ENCODE assay signal across 8 cellular contexts in genomic region chr17:61863801-61864126, GRCh38. TPM values are rescaled to one million over a fixed set of nuclear protein-coding genes. Genes with fewer than 3 reads are reported as not detected.
DNase-seq lines count a peak whose midpoint lies in the region; ATAC-seq, FAIRE-seq and TF ChIP-seq lines count a peak whose summit lies in the region.

No MANE protein-coding gene starts in this region.

- FAIRE-seq in GM12878 (lab: Jason Lieb, UNC) (no peak), RCC 7860 (lab: Jason Lieb, UNC) (no peak)

- H3K36me3 ChIP-seq in GM12878 (ENCODE audit: control insufficient read depth in 2 of 2, insufficient read depth in 2 of 2, low read length in 1 of 2): peaks cover 0 to 5% of the 10 kb centered on the region in 2 experiments; a peak in 2 of 4 replicates
- H3K36me3 ChIP-seq in right lobe of liver: peaks cover 0 to 13% (median 0%) of the 10 kb centered on the region in 4 donors
- H3K36me3 ChIP-seq in transverse colon: peaks cover 0 to 10% (median 4%) of the 10 kb centered on the region in 4 donors

- 8% methylated on average over 8 of the region's 8 CpGs for WGBS in GM12878 (ENCODE audit: insufficient coverage, insufficient replicate concordance, low lambda C conversion rate, missing lambda C conversion rate)
- WGBS in right lobe of liver (ENCODE audit: insufficient coverage, low coverage, low lambda C conversion rate, missing lambda C conversion rate): 3% methylated on average over 8 of the region's 8 CpGs
- 4% methylated on average over 8 of the region's 8 CpGs; no CpG with 5 or more reads in 1 of the 2 donors for WGBS in transverse colon (ENCODE audit: low coverage in 1 of 2), 2 donors

- no peak for TF ChIP-seq POLR2A in GM12878 (IDR thresholded peaks at IDR 0.05; ENCODE audit: low read depth, low read length)
- TF ChIP-seq POLR2A in right lobe of liver (IDR thresholded peaks at IDR 0.05): peak; percentile 4
- no peak for TF ChIP-seq POLR2A in transverse colon (IDR thresholded peaks at IDR 0.05)

- BruUV-seq in GM12878 (replicated peaks; lab: Mats Ljungman, UMichigan): TSS peak; percentile 94

- CTCF ChIA-PET in GM12878 (lab: Yijun Ruan, JAX): interaction anchor here (0.6 to 4.9 kb wide), 8 partner anchors 11 to 590 kb away, joined by 3 to 52 read pairs (median 4); no protein-coding TSS in a partner anchor

- peak overlapping the region; percentile 99 for H2AFZ ChIP-seq in GM12878 (ENCODE audit: control insufficient read depth, low read depth, low read length)

- peaks cover 27% of the 10 kb centered on the region for H3K79me2 ChIP-seq in GM12878 (ENCODE audit: control insufficient read depth, insufficient read depth, low read length)

- in situ Hi-C loops in GM12878 (cut with MboI) (no loop called here), transverse colon (cut with MboI; ENCODE audit: low pct_ligation_motif_present in 1 of 4, low pct_unique_long_range_greater_than_20kb in 1 of 4, low sequenced_read_pairs in 3 of 4) (loop anchor here in 1 of 4 donors (10.0 kb wide), 1 partner anchor 201 kb away; the partner anchor contains the start of gene MED13)

- DNase-seq in activated CD4-positive, CD25-positive, alpha-beta regulatory T cell treated with anti-CD3 and anti-CD28 coated beads, Interleukin-2, amount 50 U/mL, for 72 hours: no peak
- DNase-seq in GM12878 (ENCODE audit: low read depth, low spot score) (no peak), right lobe of liver (no peak), transverse colon (no peak), RCC 7860 (ENCODE audit: low spot score) (no peak)

- H3K27ac ChIP-seq in GM12878 (ENCODE audit: control insufficient read depth, insufficient read depth) (peak overlapping the region; percentile 78), right lobe of liver (peak overlapping the region; percentile 58 to 90 (median 88)), transverse colon (peak overlapping the region; percentile 73 to 95 (median 89))

- TF ChIP-seq RAD21 in GM12878 (IDR thresholded peaks at IDR 0.05; ENCODE audit: insufficient read depth, low read depth, low read length): no peak

- POLR2A ChIA-PET in GM12878 (lab: Charles Lee): interaction anchor here (0.6 to 1.0 kb wide), 8 partner anchors 9 to 238 kb away, joined by 3 to 6 read pairs (median 4); no protein-coding TSS in a partner anchor

- H3K4me1 ChIP-seq in GM12878 (ENCODE audit: control insufficient read depth, insufficient read depth, low read length): peaks cover 3% of the 10 kb centered on the region; the same call in 1 of the 2 replicates
- peaks cover 0 to 12% (median 0%) of the 10 kb centered on the region in 4 donors for H3K4me1 ChIP-seq in right lobe of liver
- H3K4me1 ChIP-seq in transverse colon: peaks cover 0 to 22% (median 13%) of the 10 kb centered on the region in 4 donors

- SMC1A ChIA-PET in GM12878 (lab: Charles Lee; ENCODE audit: uncharacterized antibody, unreplicated experiment): interaction anchor here (0.6 to 6.0 kb wide), 12 partner anchors 9 to 1543 kb away, joined by 3 to 35 read pairs (median 3); no protein-coding TSS in a partner anchor

- H3K9ac ChIP-seq in GM12878 (ENCODE audit: control insufficient read depth, insufficient read depth, low read length): peak overlapping the region; percentile 96

- H3K9me3 ChIP-seq in GM12878 (replicated peaks; ENCODE audit: control insufficient read depth, insufficient read depth, low read length): no peaks in the 10 kb centered on the region
- no peaks in the 10 kb centered on the region for H3K9me3 ChIP-seq in right lobe of liver
- no peaks in the 10 kb centered on the region for H3K9me3 ChIP-seq in transverse colon

- H3K4me3 ChIP-seq in GM12878 (peak overlapping the region; percentile 98), right lobe of liver (peak overlapping the region; percentile 55 to 76 (median 67)), transverse colon (peak overlapping the region; percentile 34 to 94 (median 70))

- RAD21 ChIA-PET in GM12878 (lab: Charles Lee; ENCODE audit: unreplicated experiment): interaction anchor here (0.6 to 2.1 kb wide), 8 partner anchors 40 to 306 kb away, joined by 3 to 24 read pairs (median 4); no protein-coding TSS in a partner anchor

- intact Hi-C loops in GM12878 (cut with micrococcal nuclease; ENCODE audit: unreplicated experiment): loop anchor here (5.0 kb wide), 1 partner anchor 244 kb away; no protein-coding TSS in a partner anchor
- intact Hi-C loops in right lobe of liver (cut with DNase I): no loop called here
- intact Hi-C loops in transverse colon (cut with DNase I; ENCODE audit: low total_unique reads): no loop called here

- TF ChIP-seq CTCF in GM12878 (IDR thresholded peaks at IDR 0.05 in 2 of 3, conservative IDR thresholded peaks at IDR 0.05 in 1 of 3; ENCODE audit: control insufficient read depth in 2 of 3, extremely low read depth in 1 of 3, insufficient read depth in 1 of 3, low read depth in 3 of 3, low read length in 3 of 3) (no peak), right lobe of liver (IDR thresholded peaks at IDR 0.05) (no peak), transverse colon (IDR thresholded peaks at IDR 0.05) (no peak)

- H3K27me3 ChIP-seq in GM12878 (replicated peaks in 1 of 2; ENCODE audit: control insufficient read depth in 2 of 2, insufficient read depth in 2 of 2, low read length in 1 of 2) (no peaks in the 10 kb centered on the region), right lobe of liver (no peaks in the 10 kb centered on the region), transverse colon (no peaks in the 10 kb centered on the region)

- peak overlapping the region; percentile 78 for H3K4me2 ChIP-seq in GM12878 (ENCODE audit: control insufficient read depth, insufficient read depth)

- TF ChIP-seq EP300 in GM12878 (IDR thresholded peaks at IDR 0.05; ENCODE audit: borderline replicate concordance in 1 of 2, control insufficient read depth in 1 of 2, low read depth in 2 of 2, low read length in 2 of 2): no peak
- TF ChIP-seq EP300 in transverse colon (IDR thresholded peaks at IDR 0.05; ENCODE audit: low read depth): no peak

- no peaks in the 10 kb centered on the region for H4K20me1 ChIP-seq in GM12878 (ENCODE audit: control insufficient read depth, insufficient read depth)

- ATAC-seq in activated CD4-positive, CD25-positive, alpha-beta regulatory T cell treated with anti-CD3 and anti-CD28 coated beads, Interleukin-2, amount 50 U/mL, for 24 hours: peak; percentile 2 to 6
- peak; percentile 20 for ATAC-seq in HG03354 (IDR thresholded peaks at IDR 0.05; ENCODE audit: poor library complexity, severe bottlenecking, unreplicated experiment)
- ATAC-seq in GM12878: peak; percentile 11
- ATAC-seq in right lobe of liver: no peak
- no peak for ATAC-seq in HG03565 (IDR thresholded peaks at IDR 0.05; ENCODE audit: unreplicated experiment)

TF ChIP-seq in GM12878, 131 proteins besides CTCF, POLR2A, EP300 and RAD21 (continues in another document):
- 0 out of 2 replicates have a peak, but pooled peaks have one; percentile 4 for TF ChIP-seq ZBTB40 (IDR thresholded peaks at IDR 0.05; ENCODE audit: borderline replicate concordance)

RNA-seq across cellular contexts. Expression of gene BRIP1, which starts 0.4 kb away (rescaled TPM):
- total RNA-seq in GM12878 (2013; cell fraction: nucleolus; rRNA removed): 65.4 and 73.6 TPM in 2 replicates
- total RNA-seq in GM12878 (2014; rRNA removed) (20.0 and 23.1 TPM in 2 replicates), GM12878 (2014; rRNA removed; fragmentation: Illumina TruSeq; extraction: Trizol) (24.2 and 25.6 TPM in 2 replicates), GM12878 (2021) (14.5 and 15.0 TPM in 2 replicates), right lobe of liver (1 to 10 TPM; 1.0 to 1.6 (median 1.1) TPM), transverse colon (1 to 10 TPM in 3 of 4 donors, under 1 TPM in 1; 0.80 to 1.9 (median 1.2) TPM)
- 2.6 TPM for polyA plus RNA-seq in GM12878 (2011; ENCODE audit: low read depth)
- polyA plus RNA-seq in GM12878 (2011; rRNA removed) (12.3 and 20.7 TPM in 2 replicates), GM12878 (2014; fragmentation: Illumina TruSeq; extraction: Trizol) (18.6 and 22.4 TPM in 2 replicates), GM12878 (2014; fragmentation: Nextera tagmentation; extraction: Ambion mirVana) (1 to 10 TPM; 4.0 to 4.2 TPM), GM12878 (2014; rRNA removed) (8.1 and 8.7 TPM in 2 replicates), GM12878 (2016; fragmentation: Nextera tagmentation; extraction: Ambion mirVana) (10 to 100 TPM; 12.2 to 13.4 TPM)
- polyA plus RNA-seq in GM12878 (2011; cell fraction: cytosol; rRNA removed): 4.4 and 5.3 TPM in 2 replicates
- 9.0 and 11.1 TPM in 2 replicates for polyA plus RNA-seq in GM12878 (2011; cell fraction: nucleus; rRNA removed)
- 4.9 and 6.0 TPM in 2 replicates for polyA plus RNA-seq in GM12878 (2012)
- polyA minus RNA-seq in GM12878 (2011; rRNA and poly(A)+ RNA removed): 32.0 and 34.5 TPM in 2 replicates
- 6.3 and 7.4 TPM in 2 replicates for polyA minus RNA-seq in GM12878 (2011; cell fraction: cytosol; rRNA and poly(A)+ RNA removed)
- polyA minus RNA-seq in GM12878 (2011; cell fraction: nucleus; rRNA and poly(A)+ RNA removed): 21.9 and 47.4 TPM in 2 replicates

Comparison
In these comparisons a context has a peak if more than half of its experiments do, and no peak if none do; other contexts are left out.
1. ATAC-seq: peak in activated CD4-positive, CD25-positive, alpha-beta regulatory T cell treated with anti-CD3 and anti-CD28 coated beads, Interleukin-2, amount 50 U/mL, for 24 hours (2 of 2), HG03354 (single experiment) and GM12878 (single experiment); none in right lobe of liver (0 of 4) and HG03565 (single experiment).
2. RNA of gene BRIP1, which starts 0.4 kb away (total RNA-seq): 14.5 to 73.6 TPM in GM12878; 0.80 to 1.9 TPM in transverse colon and 1.0 to 1.6 TPM in right lobe of liver; every median in the first group is over 4 times any median in the second.
3. Peak in every context shown above with its lines, with median percentiles within 50 percentile points of each other: H3K27ac ChIP-seq and H3K4me3 ChIP-seq.